Comparison of ENCODE assay signal across 19 cellular contexts in genomic region chr4:53531695-53532224, GRCh38. TPM values are rescaled to one million over a fixed set of nuclear protein-coding genes. Genes with fewer than 3 reads are reported as not detected.
DNase-seq lines count a peak whose midpoint lies in the region; ATAC-seq and TF ChIP-seq lines count a peak whose summit lies in the region.
"Had no signal": no experiment of that assay in that cellular context is flagged by ENCODE, and none has a peak within 500 bp of the region (broad histone marks: within the 10 kb centered on the region; RNA-seq: fewer than 3 reads in every experiment).

No MANE protein-coding gene starts in this region.

- H3K27ac ChIP-seq in GM23248 (no peak overlapping the region), lower lobe of right lung (peak overlapping the region; percentile 32), gastrocnemius medialis (peak overlapping the region in 2 of 4 donors; percentile 2 to 43)
- H3K27ac ChIP-seq: C4-2B, RWPE1 had no signal

- H3K27me3 ChIP-seq in GM23248 (replicated peaks; ENCODE audit: insufficient read depth) (no peaks in the 10 kb centered on the region), Loucy (ENCODE audit: insufficient read depth, low read length, poor library complexity, severe bottlenecking) (no peaks in the 10 kb centered on the region), lower lobe of right lung (ENCODE audit: low read depth) (no peaks in the 10 kb centered on the region), gastrocnemius medialis (no peaks in the 10 kb centered on the region)
- H3K27me3 ChIP-seq: MG63 had no signal

- no peak overlapping the region for H3K4me3 ChIP-seq in GM23248
- H3K4me3 ChIP-seq in Loucy (ENCODE audit: low read length, poor library complexity, severe bottlenecking): no peak overlapping the region
- H3K4me3 ChIP-seq in lower lobe of right lung: no peak overlapping the region
- no peak overlapping the region for H3K4me3 ChIP-seq in gastrocnemius medialis
- H3K4me3 ChIP-seq: MG63 had no signal

- H3K9ac ChIP-seq in GM23248 (no peak overlapping the region), Loucy (ENCODE audit: low read depth, low read length, poor library complexity, severe bottlenecking) (no peak overlapping the region)

- peak; percentile 25 for DNase-seq in GM23248
- DNase-seq in lower lobe of right lung: no peak
- DNase-seq in gastrocnemius medialis: no peak
- DNase-seq in NK-92 treated with Interleukin-12 subunit alpha and Interleukin-12 subunit beta, amount 100 ng/mL, for 24 hours (lab: John Stamatoyannopoulos, UW): no peak
- no peak for DNase-seq in NCI-H2227 treated with DMSO at 0.1 percent for 48 hours (lab: John Stamatoyannopoulos, UW)
- no peak for DNase-seq in stimulated activated naive CD8-positive, alpha-beta T cell treated with anti-CD3 and anti-CD28 coated beads, Interleukin-15, Interleukin-2, amounts not matched to agents 100 U/mL and 50 U/mL, for 24 hours
- no peak for DNase-seq in NCI-H2196 (lab: John Stamatoyannopoulos, UW; ENCODE audit: unreplicated experiment)
- DNase-seq: AML-193; CD8-positive, alpha-beta memory T cell; GDM1; Kasumi-1; MG63; NCI-H1417; NCI-H187; NCI-H510A had no signal

- no peak for ATAC-seq in lower lobe of right lung
- ATAC-seq in gastrocnemius medialis: peak; percentile 72 to 74
- no peak for ATAC-seq in stimulated activated naive CD8-positive, alpha-beta T cell treated with anti-CD3 and anti-CD28 coated beads, Interleukin-15, Interleukin-2, amounts not matched to agents 100 U/mL and 50 U/mL, for 24 hours
- ATAC-seq: SK-N-SH treated with all-trans-retinoic acid at 6 μM for 48 hours had no signal

- H3F3A ChIP-seq in GM23248 (ENCODE audit: insufficient read depth) (no peaks in the 10 kb centered on the region), Loucy (ENCODE audit: low read depth) (no peaks in the 10 kb centered on the region)

- peaks cover 20% of the 10 kb centered on the region for H3K4me1 ChIP-seq in GM23248 (ENCODE audit: insufficient read depth)
- H3K4me1 ChIP-seq in Loucy (ENCODE audit: insufficient read depth, low read length, poor library complexity, severe bottlenecking): peaks cover 9% of the 10 kb centered on the region
- no peaks in the 10 kb centered on the region for H3K4me1 ChIP-seq in lower lobe of right lung
- H3K4me1 ChIP-seq in gastrocnemius medialis: peaks cover 3% of the 10 kb centered on the region in 2 donors

- TF ChIP-seq POLR2A in gastrocnemius medialis (IDR thresholded peaks at IDR 0.05): no peak

- no peaks in the 10 kb centered on the region for H4K20me1 ChIP-seq in GM23248 (ENCODE audit: insufficient read depth)
- no peaks in the 10 kb centered on the region for H4K20me1 ChIP-seq in Loucy (ENCODE audit: insufficient read depth, low read length, poor library complexity, severe bottlenecking)

- 37 to 49% methylated on average over 3 of the region's 3 CpGs for WGBS in GM23248 (ENCODE audit: low coverage in 1 of 2, low lambda C conversion rate in 2 of 2, missing lambda C conversion rate in 2 of 2), 2 experiments

- peak overlapping the region; percentile 38 for H2AFZ ChIP-seq in GM23248
- H2AFZ ChIP-seq in Loucy (ENCODE audit: low read length): peak overlapping the region; percentile 77

- no peak for TF ChIP-seq CTCF in Loucy (conservative IDR thresholded peaks at IDR 0.05; ENCODE audit: low read length)
- no peak for TF ChIP-seq CTCF in lower lobe of right lung (IDR thresholded peaks at IDR 0.05)
- TF ChIP-seq CTCF in gastrocnemius medialis (IDR thresholded peaks at IDR 0.05 in 4 of 5, conservative IDR thresholded peaks at IDR 0.05 in 1 of 5): no peak

- H3K9me3 ChIP-seq in GM23248 (ENCODE audit: low read depth) (no peaks in the 10 kb centered on the region), Loucy (ENCODE audit: insufficient read depth, low read depth, low read length) (no peaks in the 10 kb centered on the region), lower lobe of right lung (no peaks in the 10 kb centered on the region), gastrocnemius medialis (no peaks in the 10 kb centered on the region)
- H3K9me3 ChIP-seq: MG63 had no signal

- intact Hi-C loops in lower lobe of right lung (cut with DNase I): no loop called here
- intact Hi-C loops in gastrocnemius medialis (cut with DNase I; ENCODE audit: low total_unique reads): no loop called here

- H3K4me2 ChIP-seq in GM23248 (ENCODE audit: unreplicated experiment) (no peak overlapping the region), Loucy (ENCODE audit: low read depth, low read length, poor library complexity, severe bottlenecking) (no peak overlapping the region)

- H3K36me3 ChIP-seq in GM23248 (ENCODE audit: low read depth) (no peaks in the 10 kb centered on the region), Loucy (ENCODE audit: insufficient read depth, low read length) (no peaks in the 10 kb centered on the region), lower lobe of right lung (no peaks in the 10 kb centered on the region), gastrocnemius medialis (no peaks in the 10 kb centered on the region)
- H3K36me3 ChIP-seq: MG63 had no signal

- in situ Hi-C loops in GM23248 (cut with MboI) (no loop called here), gastrocnemius medialis (cut with MboI; ENCODE audit: low sequenced_read_pairs in 4 of 4) (no loop called here)

- H3K79me2 ChIP-seq in GM23248 (ENCODE audit: insufficient read depth) (no peaks in the 10 kb centered on the region), Loucy (ENCODE audit: insufficient read depth, low read length) (no peaks in the 10 kb centered on the region)

- H3K9me2 ChIP-seq in GM23248 (ENCODE audit: insufficient read depth): no peaks in the 10 kb centered on the region
- H3K9me2 ChIP-seq in Loucy (replicated peaks; ENCODE audit: low read depth, low read length): no peaks in the 10 kb centered on the region

RNA-seq across cellular contexts. Expression of gene LNX1, which starts 59.5 kb away (rescaled TPM):
- 9.4 and 10.9 TPM in 2 replicates for total RNA-seq in GM23248 (2014; rRNA removed; shearing (Covaris generic))
- polyA plus RNA-seq in GM23248 (2016; fragmentation: Nextera tagmentation; extraction: Ambion mirVana): 6.3 and 6.7 TPM in 2 replicates
- total RNA-seq in lower lobe of right lung: 5.4 TPM
- total RNA-seq in gastrocnemius medialis: 10 to 100 TPM in 3 of 4 donors, 1 to 10 TPM in 1; 7.0 to 12.3 (median 11.0) TPM
- total RNA-seq: CD8-positive, alpha-beta memory T cell had no signal

Comparison
In these comparisons a context has a peak if more than half of its experiments do, and no peak if none do; other contexts are left out.
1. ATAC-seq: peak in gastrocnemius medialis (2 of 2); none in lower lobe of right lung (0 of 2) and stimulated activated naive CD8-positive, alpha-beta T cell treated with anti-CD3 and anti-CD28 coated beads, Interleukin-15, Interleukin-2, amounts not matched to agents 100 U/mL and 50 U/mL, for 24 hours (single experiment).